Comparison of ENCODE assay signal across 8 cellular contexts in genomic region chr14:22556990-22557623, GRCh38. TPM values are rescaled to one million over a fixed set of nuclear protein-coding genes. Genes with fewer than 3 reads are reported as not detected.
DNase-seq lines count a peak whose midpoint lies in the region; ATAC-seq and TF ChIP-seq lines count a peak whose summit lies in the region.

No MANE protein-coding gene starts in this region.

- CTCF ChIA-PET in activated CD4-positive, alpha-beta T cell treated with anti-CD3 and anti-CD28 coated beads, Interleukin-2, amount 10 ng/mL, durations not matched to agents 7 days and 5 days (lab: Charles Lee), result interaction anchor here (0.6 to 8.7 kb wide), 67 partner anchors 10 to 789 kb away, joined by 3 to 335 read pairs (median 4); partner anchors contain the start of genes AJUBA, DAD1, LRP10 and OXA1L

- H3K4me3 Mint-ChIP-seq in activated CD4-positive, alpha-beta T cell treated with anti-CD3 and anti-CD28 coated beads, Interleukin-2, amount 10 ng/mL, durations not matched to agents 7 days and 5 days, result peak overlapping the region; percentile 75

- TF ChIP-seq POLR2A in GM18505 (IDR thresholded peaks at IDR 0.05; ENCODE audit: borderline replicate concordance, extremely low read depth, insufficient read depth, insufficient read length), result peak; percentile 44

- H3K27ac Mint-ChIP-seq in activated CD4-positive, alpha-beta T cell treated with anti-CD3 and anti-CD28 coated beads, Interleukin-2, amount 10 ng/mL, durations not matched to agents 7 days and 5 days, result peak overlapping the region; percentile 94

- H3K27ac ChIP-seq in coronary artery (peak overlapping the region; percentile 21 to 64), liver (ENCODE audit: low read depth in 1 of 2, low read length in 2 of 2) (peak overlapping the region; percentile 6 to 55)

- DNase-seq in A172 (ENCODE audit: low spot score) (peak; percentile 47), NCI-H460 (ENCODE audit: extremely low read depth, low read depth) (peak; percentile 77), coronary artery (ENCODE audit: low spot score) (peak; percentile 89)
- DNase-seq in activated CD4-positive, alpha-beta T cell treated with anti-CD3 and anti-CD28 coated beads, Interleukin-2, amount 10 ng/mL, durations not matched to agents 7 days and 5 days, result peak; percentile 89
- peak; percentile 93 to 96 for DNase-seq in stimulated activated CD4-positive, alpha-beta T cell treated with anti-CD3 and anti-CD28 coated beads, Interleukin-2, amount 100 ng/mL, for 48 hours

- H3K9ac ChIP-seq in liver (ENCODE audit: low read depth in 1 of 2, low read length in 2 of 2), result peak overlapping the region in 1 of 2 donors; percentile 24

- TF ChIP-seq CTCF in coronary artery (IDR thresholded peaks at IDR 0.05) (peak; percentile 100), liver (IDR thresholded peaks at IDR 0.05; ENCODE audit: low read depth, low read length, missing input control) (peak; percentile 72)

- H3K4me1 ChIP-seq in liver (ENCODE audit: control insufficient read depth in 4 of 4, insufficient read depth in 4 of 4, low read length in 3 of 4), result peaks cover 5 to 22% (median 14%) of the 10 kb centered on the region in 4 donors

- H3K27me3 ChIP-seq in liver (ENCODE audit: control insufficient read depth in 4 of 4, insufficient read depth in 4 of 4, low read length in 3 of 4), result no peaks in the 10 kb centered on the region

- no peaks in the 10 kb centered on the region for H3K9me3 Mint-ChIP-seq in activated CD4-positive, alpha-beta T cell treated with anti-CD3 and anti-CD28 coated beads, Interleukin-2, amount 10 ng/mL, durations not matched to agents 7 days and 5 days

- peaks cover 86% of the 10 kb centered on the region for H3K4me1 Mint-ChIP-seq in activated CD4-positive, alpha-beta T cell treated with anti-CD3 and anti-CD28 coated beads, Interleukin-2, amount 10 ng/mL, durations not matched to agents 7 days and 5 days

- H3K4me3 ChIP-seq in coronary artery (peak overlapping the region; percentile 67), liver (ENCODE audit: low read depth in 1 of 3, low read length in 3 of 3) (no peak overlapping the region)

- ATAC-seq in GM18505 (IDR thresholded peaks at IDR 0.05; ENCODE audit: unreplicated experiment) (peak; percentile 37), HG03108 (IDR thresholded peaks at IDR 0.05; ENCODE audit: unreplicated experiment) (peak; percentile 26)

- POLR2A ChIA-PET in activated CD4-positive, alpha-beta T cell treated with anti-CD3 and anti-CD28 coated beads, Interleukin-2, amount 10 ng/mL, durations not matched to agents 7 days and 5 days (lab: Charles Lee), result interaction anchor here (0.6 to 2.0 kb wide), 6 partner anchors 11 to 225 kb away, joined by 3 to 9 read pairs (median 4); no protein-coding TSS in a partner anchor

- peaks cover 2% of the 10 kb centered on the region for H3K27me3 Mint-ChIP-seq in activated CD4-positive, alpha-beta T cell treated with anti-CD3 and anti-CD28 coated beads, Interleukin-2, amount 10 ng/mL, durations not matched to agents 7 days and 5 days

- WGBS in liver, result 9% methylated on average over 28 of the region's 28 CpGs

- H3K36me3 ChIP-seq in liver (ENCODE audit: control insufficient read depth in 4 of 4, insufficient read depth in 3 of 4, low read depth in 1 of 4, low read length in 3 of 4), result no peaks in the 10 kb centered on the region

- H3K36me3 Mint-ChIP-seq in activated CD4-positive, alpha-beta T cell treated with anti-CD3 and anti-CD28 coated beads, Interleukin-2, amount 10 ng/mL, durations not matched to agents 7 days and 5 days (ENCODE audit: low read depth), result peaks cover 40% of the 10 kb centered on the region

- H3K9me3 ChIP-seq in liver (ENCODE audit: control insufficient read depth in 4 of 4, low read length in 3 of 4), result no peaks in the 10 kb centered on the region

- peak; percentile 95 to 96 for TF ChIP-seq RAD21 in liver (IDR thresholded peaks at IDR 0.05)

TF ChIP-seq in liver, 16 proteins besides CTCF, POLR2A, EP300 and RAD21:
- TF ChIP-seq NR2F2 (IDR thresholded peaks at IDR 0.05) (no peak), REST (IDR thresholded peaks at IDR 0.05) (no peak), FOXA1 (IDR thresholded peaks at IDR 0.05) (no peak), YY1 (IDR thresholded peaks at IDR 0.05) (no peak), RXRA (IDR thresholded peaks at IDR 0.05) (no peak), JUND (IDR thresholded peaks at IDR 0.05) (no peak), ZBTB33 (IDR thresholded peaks at IDR 0.05) (no peak), HNF4A (conservative IDR thresholded peaks at IDR 0.05) (no peak), ATF3 (IDR thresholded peaks at IDR 0.05) (no peak), GABPA (IDR thresholded peaks at IDR 0.05 in 1 of 2, conservative IDR thresholded peaks at IDR 0.05 in 1 of 2) (no peak), TAF1 (conservative IDR thresholded peaks at IDR 0.05) (no peak), MAX (IDR thresholded peaks at IDR 0.05) (no peak), FOXA2 (IDR thresholded peaks at IDR 0.05) (no peak)

RNA-seq across cellular contexts. Expression of gene DAD1, which starts 31.9 kb away (rescaled TPM):
- 157 and 227 TPM in 2 replicates for total RNA-seq in A172 (2014; rRNA removed; shearing (Covaris generic))
- 364 and 398 TPM in 2 replicates for total RNA-seq in NCI-H460 (2014; rRNA removed; shearing (Covaris generic))
- 163 and 274 TPM in 2 replicates for polyA plus RNA-seq in NCI-H460 (2014; cell fraction: nucleus; rRNA removed)
- 100 to 1,000 TPM; 169 to 233 TPM for total RNA-seq in activated CD4-positive, alpha-beta T cell treated with anti-CD3 and anti-CD28 coated beads, Interleukin-2, amount 10 ng/mL, durations not matched to agents 7 days and 5 days
- 100 to 1,000 TPM; 142 to 187 TPM for total RNA-seq in liver
- 100 to 1,000 TPM; 223 to 254 TPM for polyA plus RNA-seq in liver

RNA-seq across cellular contexts. Expression of gene ABHD4, which starts 41.0 kb away (rescaled TPM):
- 11.6 and 12.5 TPM in 2 replicates for total RNA-seq in A172 (2014; rRNA removed; shearing (Covaris generic))
- 39.3 and 39.7 TPM in 2 replicates for total RNA-seq in NCI-H460 (2014; rRNA removed; shearing (Covaris generic))
- 33.7 and 40.2 TPM in 2 replicates for polyA plus RNA-seq in NCI-H460 (2014; cell fraction: nucleus; rRNA removed)
- total RNA-seq in activated CD4-positive, alpha-beta T cell treated with anti-CD3 and anti-CD28 coated beads, Interleukin-2, amount 10 ng/mL, durations not matched to agents 7 days and 5 days, result 10 to 100 TPM in 1 of 2 experiments, 1 to 10 TPM in 1; 8.3 to 10.4 TPM
- 10 to 100 TPM in 1 of 2 donors, 1 to 10 TPM in 1; 9.9 to 12.3 TPM for total RNA-seq in liver
- 10 to 100 TPM in 1 of 2 donors, 1 to 10 TPM in 1; 9.0 to 32.9 TPM for polyA plus RNA-seq in liver
